ENCODE assay signal across 11 cellular contexts in the genomic region with DNA sequence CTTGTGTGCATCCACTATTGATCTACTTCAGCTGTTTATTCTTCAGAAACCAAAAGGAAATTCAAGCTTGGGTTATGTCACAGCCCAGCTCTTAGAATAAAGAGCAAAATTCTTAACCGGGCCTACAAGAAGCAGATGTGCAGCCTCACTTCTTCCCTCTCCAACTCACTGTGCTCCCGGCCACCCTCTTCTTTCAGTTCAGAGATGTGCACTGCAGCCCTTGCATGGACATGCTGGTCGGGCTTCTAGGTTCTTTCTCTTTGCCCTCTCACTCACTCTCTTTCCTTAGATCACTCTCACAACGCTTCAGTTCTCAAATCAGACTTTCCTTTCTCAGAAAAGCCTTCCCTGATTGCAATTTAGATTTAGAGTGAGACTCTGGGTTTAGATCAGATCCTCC.
DNase-seq lines count a peak whose midpoint lies in the region; TF ChIP-seq lines count a peak whose summit lies in the region.
"Had no signal": no experiment of that assay in that cellular context is flagged by ENCODE, and none has a peak within 500 bp of the region (broad histone marks: within the 10 kb centered on the region; RNA-seq: fewer than 3 reads in every experiment).

No MANE protein-coding gene starts in this region.

- no peaks in the 10 kb centered on the region for H3K79me1 ChIP-seq in mesenchymal stem cell (replicated peaks; ENCODE audit: low read length, poor library complexity, severe bottlenecking)

- H4K91ac ChIP-seq in mesenchymal stem cell (ENCODE audit: low read length), result no peak overlapping the region

- H3K18ac ChIP-seq in mesenchymal stem cell (ENCODE audit: low read depth in 1 of 2, low read length in 2 of 2), result peak overlapping the region in 1 of 2 experiments; percentile 12

- peak overlapping the region; percentile 60 for H4K8ac ChIP-seq in mesenchymal stem cell (ENCODE audit: low read length)

- no peak overlapping the region for H2BK5ac ChIP-seq in mesenchymal stem cell (ENCODE audit: low read depth, low read length, poor library complexity, severe bottlenecking)

- H2AK5ac ChIP-seq in mesenchymal stem cell (ENCODE audit: low read length, severe bottlenecking), result no peak overlapping the region

- no peaks in the 10 kb centered on the region for H3K36me3 ChIP-seq in mesenchymal stem cell (ENCODE audit: control insufficient read depth in 1 of 2, insufficient read depth in 2 of 2, low read depth in 1 of 2, low read length in 2 of 2)
- H3K36me3 ChIP-seq: gastroesophageal sphincter had no signal

- no peak overlapping the region for H2BK12ac ChIP-seq in mesenchymal stem cell (ENCODE audit: low read length in 2 of 2)

- H3K9me3 ChIP-seq in mesenchymal stem cell (ENCODE audit: control insufficient read depth, low read length), result no peaks in the 10 kb centered on the region
- H3K9me3 ChIP-seq: gastroesophageal sphincter had no signal

- peak; percentile 33 for TF ChIP-seq CTCF in AG10803 (conservative IDR thresholded peaks at IDR 0.05; ENCODE audit: low read length)

- no peak overlapping the region for H3K27ac ChIP-seq in mesenchymal stem cell (ENCODE audit: low read length, poor library complexity, severe bottlenecking)
- H3K27ac ChIP-seq: gastroesophageal sphincter had no signal

- H2BK15ac ChIP-seq in mesenchymal stem cell (ENCODE audit: low read depth, poor library complexity, severe bottlenecking), result no peak overlapping the region

- H3K23ac ChIP-seq in mesenchymal stem cell (ENCODE audit: low read length in 2 of 2), result no peak overlapping the region

- H2BK120ac ChIP-seq in mesenchymal stem cell (ENCODE audit: low read depth, low read length), result no peak overlapping the region

- peak overlapping the region; percentile 79 for H3K9ac ChIP-seq in mesenchymal stem cell (ENCODE audit: low read length)

- peak; percentile 61 for DNase-seq in AG10803 (ENCODE audit: low read depth)
- DNase-seq in Jurkat, Clone E6-1 (ENCODE audit: low read depth, low spot score), result peak; percentile 3
- DNase-seq in amniotic epithelial cell (ENCODE audit: low read depth), result peak; percentile 34
- DNase-seq in mesenchymal stem cell, result no peak
- DNase-seq in NCI-H2029 (lab: John Stamatoyannopoulos, UW), result no peak
- no peak for DNase-seq in cortex of kidney (lab: John Stamatoyannopoulos, UW)
- no peak for DNase-seq in NCI-H774 (lab: John Stamatoyannopoulos, UW)
- DNase-seq in HT-29 (ENCODE audit: low spot score), result no peak
- DNase-seq: activated CD8-positive, alpha-beta memory T cell treated with anti-CD3 and anti-CD28 coated beads, Interleukin-2, amount 50 U/mL, for 48 hours; stimulated activated naive B cell treated with anti-CD40 and anti-IgM and Interleukin-4, amounts not matched to agents 10 μg/mL and 1 μg/mL and 100 μg/mL, for 72 hours had no signal

- WGBS in mesenchymal stem cell, result 83% methylated on average over 4 of the region's 4 CpGs

- H3K27me3 ChIP-seq in mesenchymal stem cell (ENCODE audit: control insufficient read depth in 1 of 2, insufficient read depth in 1 of 2, low read length in 2 of 2), result no peaks in the 10 kb centered on the region
- H3K27me3 ChIP-seq: gastroesophageal sphincter had no signal

- H2AFZ ChIP-seq in mesenchymal stem cell (ENCODE audit: low read depth, low read length), result no peak overlapping the region

- peak overlapping the region; percentile 42 for H3K4me3 ChIP-seq in AG10803 (ENCODE audit: low read length)
- no peak overlapping the region for H3K4me3 ChIP-seq in Jurkat, Clone E6-1 (ENCODE audit: low read length)
- peak overlapping the region in 1 of 2 experiments; percentile 60 for H3K4me3 ChIP-seq in mesenchymal stem cell (ENCODE audit: insufficient read depth in 1 of 2, low read depth in 1 of 2, low read length in 2 of 2)
- H3K4me3 ChIP-seq: gastroesophageal sphincter had no signal

- no peaks in the 10 kb centered on the region for H3K4me1 ChIP-seq in mesenchymal stem cell (ENCODE audit: control insufficient read depth, insufficient read depth, low read depth, low read length)

- no peak overlapping the region for H3K4me2 ChIP-seq in mesenchymal stem cell (ENCODE audit: low read length, poor library complexity, severe bottlenecking)

- H3K4ac ChIP-seq in mesenchymal stem cell (ENCODE audit: low read depth in 1 of 2, low read length in 2 of 2), result no peak overlapping the region

- H3K14ac ChIP-seq in mesenchymal stem cell (ENCODE audit: low read length in 2 of 2), result no peak overlapping the region

Comparison
In these comparisons a context has a peak if more than half of its experiments do, and no peak if none do; other contexts are left out.
1. DNase-seq: peak in AG10803 (single experiment), Jurkat, Clone E6-1 (single experiment) and amniotic epithelial cell (single experiment); none in mesenchymal stem cell (single experiment), NCI-H2029 (single experiment), cortex of kidney (single experiment), NCI-H774 (single experiment) and HT-29 (single experiment).